16 cellular contexts compared by ENCODE assay signal in genomic region chr14:103696027-103696402, GRCh38. TPM values are rescaled to one million over a fixed set of nuclear protein-coding genes. Genes with fewer than 3 reads are reported as not detected.
DNase-seq lines count a peak whose midpoint lies in the region; ATAC-seq, FAIRE-seq and TF ChIP-seq lines count a peak whose summit lies in the region.
"Had no signal": no experiment of that assay in that cellular context is flagged by ENCODE, and none has a peak within 500 bp of the region (broad histone marks: within the 10 kb centered on the region; RNA-seq: fewer than 3 reads in every experiment).

No MANE protein-coding gene starts in this region.

- peaks cover 79% of the 10 kb centered on the region for H3K36me3 Mint-ChIP-seq in stimulated activated effector memory CD8-positive, alpha-beta T cell treated with anti-CD3 and anti-CD28 coated beads, Interleukin-12 subunit alpha, Interleukin-12 subunit beta, amount 100 ng/mL, for 72 hours

- DNase-seq in NCI-H2107 treated with DMSO at 0.1 percent for 48 hours (lab: John Stamatoyannopoulos, UW; ENCODE audit: unreplicated experiment) = peak; percentile 56
- DNase-seq in NCI-H2107 (lab: John Stamatoyannopoulos, UW) = no peak
- peak; percentile 94 to 96 for DNase-seq in SJCRH30
- peak; percentile 37 for DNase-seq in kidney
- DNase-seq in stimulated activated effector memory CD8-positive, alpha-beta T cell treated with anti-CD3 and anti-CD28 coated beads, Interleukin-12 subunit alpha, Interleukin-12 subunit beta, amount 100 ng/mL, for 72 hours (ENCODE audit: low spot score in 2 of 2) = no peak
- DNase-seq in SIG-M5 treated with dmso at 0.1 percent for 504 hours (lab: John Stamatoyannopoulos, UW; ENCODE audit: unreplicated experiment) = no peak
- DNase-seq in CD1c-positive myeloid dendritic cell (ENCODE audit: extremely low spot score) = no peak
- DNase-seq in NCI-H510A treated with DMSO at 0.1 percent for 48 hours (lab: John Stamatoyannopoulos, UW) = no peak
- DNase-seq: activated CD4-positive, alpha-beta T cell treated with anti-CD3 and anti-CD28 coated beads, Interleukin-2, amount 50 U/mL, for 1 hour; amygdala; EL; NCI-H187 treated with DMSO at 0.1 percent for 48 hours; occipital lobe; SIG-M5; stimulated activated CD4-positive, alpha-beta T cell treated with anti-CD3 and anti-CD28 coated beads, Interleukin-4, amount 100 ng/mL, for 4 hours had no signal

- H3K36me3 ChIP-seq in SJCRH30 (peaks cover 37% of the 10 kb centered on the region), kidney (ENCODE audit: control insufficient read depth in 1 of 2, insufficient read depth in 2 of 2, low read length in 2 of 2) (peaks cover 8 to 26% of the 10 kb centered on the region in 2 donors)

- ATAC-seq in stimulated activated effector memory CD8-positive, alpha-beta T cell treated with anti-CD3 and anti-CD28 coated beads, Interleukin-12 subunit alpha, Interleukin-12 subunit beta, amount 100 ng/mL, for 72 hours = no peak
- ATAC-seq: A549 had no signal

- H3K9me3 ChIP-seq in SJCRH30 (replicated peaks) = no peaks in the 10 kb centered on the region
- H3K9me3 ChIP-seq in kidney (ENCODE audit: control insufficient read depth in 1 of 2, low read length in 2 of 2) = no peaks in the 10 kb centered on the region
- H3K9me3 ChIP-seq: A549 had no signal

- intact Hi-C loops in kidney (cut with DNase I) = no loop called here

- H3K4me3 Mint-ChIP-seq in stimulated activated effector memory CD8-positive, alpha-beta T cell treated with anti-CD3 and anti-CD28 coated beads, Interleukin-12 subunit alpha, Interleukin-12 subunit beta, amount 100 ng/mL, for 72 hours = no peak overlapping the region

- H3K4me3 ChIP-seq in SJCRH30 = no peak overlapping the region
- no peak overlapping the region for H3K4me3 ChIP-seq in kidney (ENCODE audit: low read length in 2 of 2)
- H3K4me3 ChIP-seq: A549 had no signal

- H3K4me1 ChIP-seq in SJCRH30 (peaks cover 36% of the 10 kb centered on the region), kidney (ENCODE audit: control insufficient read depth in 1 of 2, insufficient read depth in 1 of 2, low read depth in 1 of 2, low read length in 2 of 2) (peaks cover 6 to 9% of the 10 kb centered on the region in 2 donors)

- TF ChIP-seq CTCF in kidney (IDR thresholded peaks at IDR 0.05; ENCODE audit: borderline replicate concordance, extremely low read depth, insufficient read depth) = no peak

- no peak overlapping the region for H3K9ac ChIP-seq in kidney (ENCODE audit: low read length in 2 of 2)

- no peaks in the 10 kb centered on the region for H3K27me3 ChIP-seq in SJCRH30

- no peaks in the 10 kb centered on the region for H3K9me3 Mint-ChIP-seq in stimulated activated effector memory CD8-positive, alpha-beta T cell treated with anti-CD3 and anti-CD28 coated beads, Interleukin-12 subunit alpha, Interleukin-12 subunit beta, amount 100 ng/mL, for 72 hours

- peak overlapping the region; percentile 60 for H3K27ac Mint-ChIP-seq in stimulated activated effector memory CD8-positive, alpha-beta T cell treated with anti-CD3 and anti-CD28 coated beads, Interleukin-12 subunit alpha, Interleukin-12 subunit beta, amount 100 ng/mL, for 72 hours

- H3K27ac ChIP-seq in SJCRH30 (peak overlapping the region; percentile 69), kidney (ENCODE audit: low read depth in 2 of 2, low read length in 2 of 2) (no peak overlapping the region)
- H3K27ac ChIP-seq: A549 had no signal

- no peak for FAIRE-seq in kidney (lab: Jason Lieb, UNC)
- FAIRE-seq: A549 had no signal

- H3K4me1 Mint-ChIP-seq in stimulated activated effector memory CD8-positive, alpha-beta T cell treated with anti-CD3 and anti-CD28 coated beads, Interleukin-12 subunit alpha, Interleukin-12 subunit beta, amount 100 ng/mL, for 72 hours = peaks cover 6% of the 10 kb centered on the region

RNA-seq across cellular contexts. Expression of gene XRCC3, which starts 19.2 kb away (rescaled TPM):
- total RNA-seq in SJCRH30 (2014; rRNA removed; shearing (Covaris generic)) = 58.0 and 67.0 TPM in 2 replicates
- 6.3 TPM for total RNA-seq in kidney
- polyA plus RNA-seq in kidney (ENCODE audit: insufficient read depth, low read depth, low replicate concordance) = 2.8 TPM

RNA-seq across cellular contexts. Expression of gene ZFYVE21, which starts 19.6 kb away (rescaled TPM):
- 28.3 and 28.6 TPM in 2 replicates for total RNA-seq in SJCRH30 (2014; rRNA removed; shearing (Covaris generic))
- 70.9 TPM for total RNA-seq in kidney
- polyA plus RNA-seq in kidney (ENCODE audit: insufficient read depth, low read depth, low replicate concordance) = 67.8 TPM

Comparison
In these comparisons a context has a peak if more than half of its experiments do, and no peak if none do; other contexts are left out.
1. DNase-seq: peak in NCI-H2107 treated with DMSO at 0.1 percent for 48 hours (single experiment), SJCRH30 (2 of 2) and kidney (single experiment); none in NCI-H2107 (single experiment), stimulated activated effector memory CD8-positive, alpha-beta T cell treated with anti-CD3 and anti-CD28 coated beads, Interleukin-12 subunit alpha, Interleukin-12 subunit beta, amount 100 ng/mL, for 72 hours (0 of 2), SIG-M5 treated with dmso at 0.1 percent for 504 hours (single experiment), CD1c-positive myeloid dendritic cell (single experiment) and NCI-H510A treated with DMSO at 0.1 percent for 48 hours (single experiment).